In genomic region chr6:31733734-31734133, GRCh38 we compare ENCODE assay signal across 6 cellular contexts. TPM values are rescaled to one million over a fixed set of nuclear protein-coding genes. Genes with fewer than 3 reads are reported as not detected.
DNase-seq lines count a peak whose midpoint lies in the region; ATAC-seq and TF ChIP-seq lines count a peak whose summit lies in the region.

No MANE protein-coding gene starts in this region.

- peaks cover 19% of the 10 kb centered on the region for H3K36me3 Mint-ChIP-seq in T-cell

- peaks cover 18 to 50% (median 42%) of the 10 kb centered on the region in 11 experiments for H4K20me1 ChIP-seq in BLaER1 treated with 17β-estradiol and CSF1 and Interleukin-3, amounts not matched to agents 10 nM and 100 nM

- no peak for DNase-seq in T-cell
- no peak for DNase-seq in lower lobe of right lung
- DNase-seq in COLO829 (ENCODE audit: low spot score), result no peak
- DNase-seq in G401 (ENCODE audit: low spot score), result no peak

- H3K27me3 ChIP-seq in BLaER1 treated with 17β-estradiol and CSF1 and Interleukin-3, amounts not matched to agents 10 nM and 100 nM, result no peaks in the 10 kb centered on the region
- H3K27me3 ChIP-seq in lower lobe of right lung (ENCODE audit: low read depth), result no peaks in the 10 kb centered on the region

- peak overlapping the region; percentile 81 to 100 (median 97); a peak in 20 of 22 replicates for H3K27ac ChIP-seq in BLaER1 treated with 17β-estradiol and CSF1 and Interleukin-3, amounts not matched to agents 10 nM and 100 nM
- peak overlapping the region; percentile 93 for H3K27ac ChIP-seq in lower lobe of right lung

- POLR2A ChIA-PET in T-cell (lab: Charles Lee), result no interaction called here

- no peak for TF ChIP-seq CTCF in lower lobe of right lung (IDR thresholded peaks at IDR 0.05)

- H3K9me3 ChIP-seq in BLaER1 treated with 17β-estradiol and CSF1 and Interleukin-3, amounts not matched to agents 10 nM and 100 nM (replicated peaks in 1 of 11), result no peaks in the 10 kb centered on the region
- no peaks in the 10 kb centered on the region for H3K9me3 ChIP-seq in lower lobe of right lung

- ATAC-seq in T-cell (replicated peaks in 1 of 4), result no peak
- ATAC-seq in lower lobe of right lung, result no peak
- no peak for ATAC-seq in HG02885 (IDR thresholded peaks at IDR 0.05; ENCODE audit: poor library complexity, unreplicated experiment)

- peaks cover 39 to 45% (median 43%) of the 10 kb centered on the region in 11 experiments for H3K36me3 ChIP-seq in BLaER1 treated with 17β-estradiol and CSF1 and Interleukin-3, amounts not matched to agents 10 nM and 100 nM
- H3K36me3 ChIP-seq in lower lobe of right lung, result peaks cover 42% of the 10 kb centered on the region

- H3K4me1 Mint-ChIP-seq in T-cell, result peaks cover 69 to 78% (median 77%) of the 10 kb centered on the region in 3 donors

- peak overlapping the region; percentile 75 to 98 (median 89) for H3K4me3 ChIP-seq in BLaER1 treated with 17β-estradiol and CSF1 and Interleukin-3, amounts not matched to agents 10 nM and 100 nM
- H3K4me3 ChIP-seq in lower lobe of right lung, result peak overlapping the region; percentile 86

- CTCF ChIA-PET in T-cell (lab: Charles Lee), result interaction anchor here in 1 of 2 donors (0.6 kb wide), 1 partner anchor 129 kb away, joined by 5 read pairs; the partner anchor contains the start of gene NEU1

- intact Hi-C loops in lower lobe of right lung (cut with DNase I), result loop anchor here (10.0 kb wide), 1 partner anchor 101 kb away; no protein-coding TSS in a partner anchor

- peak overlapping the region; percentile 88 to 97 (median 92) for H3K9ac ChIP-seq in BLaER1 treated with 17β-estradiol and CSF1 and Interleukin-3, amounts not matched to agents 10 nM and 100 nM

- no peaks in the 10 kb centered on the region for H3K9me3 Mint-ChIP-seq in T-cell

- H3K27ac Mint-ChIP-seq in T-cell, result peak overlapping the region; percentile 95 to 97

- in situ Hi-C loops in G401 (cut with HindIII; ENCODE audit: low sequenced_read_pairs), result no loop called here

- peaks cover 64 to 74% (median 70%) of the 10 kb centered on the region in 10 experiments for H3K4me1 ChIP-seq in BLaER1 treated with 17β-estradiol and CSF1 and Interleukin-3, amounts not matched to agents 10 nM and 100 nM
- peaks cover 71% of the 10 kb centered on the region for H3K4me1 ChIP-seq in lower lobe of right lung

- H3K4me2 ChIP-seq in BLaER1 treated with 17β-estradiol and CSF1 and Interleukin-3, amounts not matched to agents 10 nM and 100 nM, result peak overlapping the region; percentile 93 to 100 (median 99)

- peak overlapping the region; percentile 41 to 95 (median 92) for H3K4me3 Mint-ChIP-seq in T-cell

- no peaks in the 10 kb centered on the region for H3K27me3 Mint-ChIP-seq in T-cell

RNA-seq across cellular contexts. Expression of gene CLIC1, which starts 2.6 kb away (rescaled TPM):
- total RNA-seq in T-cell (100 to 1,000 TPM in 4 of 5 donors, 10 to 100 TPM in 1; 89.5 to 146 (median 112) TPM), lower lobe of right lung (310 TPM)
- 868 and 869 TPM in 2 replicates for total RNA-seq in G401 (2014; rRNA removed; shearing (Covaris generic))

RNA-seq across cellular contexts. Expression of gene DDAH2, which starts 4.6 kb away (rescaled TPM):
- total RNA-seq in T-cell (10 to 100 TPM in 4 of 5 donors, 1 to 10 TPM in 1; 9.0 to 13.2 (median 11.5) TPM), lower lobe of right lung (67.0 TPM)
- total RNA-seq in G401 (2014; rRNA removed; shearing (Covaris generic)), result 141 and 183 TPM in 2 replicates

RNA-seq across cellular contexts. Expression of gene MSH5, which starts 6.1 kb away (rescaled TPM):
- total RNA-seq in T-cell (10 to 100 TPM; 13.7 to 22.4 (median 14.4) TPM), lower lobe of right lung (14.9 TPM)
- total RNA-seq in G401 (2014; rRNA removed; shearing (Covaris generic)), result 3.2 and 7.1 TPM in 2 replicates

RNA-seq across cellular contexts. Expression of gene MPIG6B, which starts 10.6 kb away (rescaled TPM):
- total RNA-seq in T-cell, result 1 to 10 TPM in 1 of 5 donors, under 1 TPM in 4; 0.26 to 2.6 (median 0.30) TPM
- total RNA-seq in lower lobe of right lung, result 2.6 TPM
- total RNA-seq in G401 (2014; rRNA removed; shearing (Covaris generic)), result not detected in 2 replicates

RNA-seq across cellular contexts. Expression of gene LY6G6C, which starts 12.2 kb away (rescaled TPM):
- total RNA-seq in T-cell (not detected), lower lobe of right lung (not detected)
- not detected in 2 replicates for total RNA-seq in G401 (2014; rRNA removed; shearing (Covaris generic))
